In the genomic region with DNA sequence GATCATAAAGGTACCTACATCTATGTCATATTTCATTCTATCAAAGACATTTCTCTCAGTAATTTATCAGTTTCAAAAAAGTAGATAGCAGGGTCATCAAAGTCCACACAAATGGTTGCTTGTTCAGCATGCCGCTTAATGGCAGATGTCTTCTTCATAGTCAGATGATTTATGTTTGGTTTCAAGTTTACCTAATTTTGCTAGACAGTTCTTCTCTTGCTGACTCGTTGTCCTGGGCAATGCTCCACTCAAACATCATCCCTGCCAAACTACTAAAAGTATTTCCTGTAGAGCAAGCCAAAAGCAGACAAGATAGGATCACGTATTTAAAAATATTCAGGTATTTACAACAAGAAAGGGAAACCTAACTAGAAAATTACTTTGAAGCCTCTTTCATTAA, we compare ENCODE assay signal across 1 cellular context.
TF ChIP-seq lines count a peak whose summit lies in the region.

No MANE protein-coding gene starts in this region.

TF ChIP-seq in HepG2, 621 proteins besides CTCF, POLR2A, EP300 and RAD21:
- no peak for TF ChIP-seq ZNF296 (CRISPR knock-in tag; conservative IDR thresholded peaks at IDR 0.05)
